In genomic region chr14:77067632-77068514, GRCh38 we compare ENCODE assay signal across 1 cellular context.
TF ChIP-seq lines count a peak whose summit lies in the region.

No MANE protein-coding gene starts in this region.

TF ChIP-seq in H1, 55 proteins besides CTCF, POLR2A, EP300 and RAD21:
- TF ChIP-seq CREB1 (IDR thresholded peaks at IDR 0.05) (no peak), CHD1 (IDR thresholded peaks at IDR 0.05; ENCODE audit: low read depth, low read length) (no peak), PHF8 (conservative IDR thresholded peaks at IDR 0.05; ENCODE audit: low read depth, low read length) (no peak), TCF12 (IDR thresholded peaks at IDR 0.05; ENCODE audit: low read depth, low read length) (no peak), CEBPB (IDR thresholded peaks at IDR 0.05; ENCODE audit: low read depth, low read length) (no peak), TAF7 (optimal IDR thresholded peaks at IDR 0.05; ENCODE audit: borderline replicate concordance, low read depth, low read length) (no peak), KDM5A (IDR thresholded peaks at IDR 0.05; ENCODE audit: low read length) (no peak), BACH1 (IDR thresholded peaks at IDR 0.05; ENCODE audit: low read length) (peak; percentile 15; the same call in 1 of the 2 replicates), NRF1 (IDR thresholded peaks at IDR 0.05; ENCODE audit: low read depth, low read length) (no peak), YY1 (IDR thresholded peaks at IDR 0.05; ENCODE audit: low read depth, low read length) (0 out of 2 replicates have a peak, but pooled peaks have one; percentile 36), ASH2L (IDR thresholded peaks at IDR 0.05; ENCODE audit: low read length) (no peak), FOSL1 (IDR thresholded peaks at IDR 0.05; ENCODE audit: insufficient read depth, low read depth, low read length) (no peak), ATF2 (IDR thresholded peaks at IDR 0.05; ENCODE audit: low read length) (no peak), SIN3A (conservative IDR thresholded peaks at IDR 0.05 in 1 of 2, IDR thresholded peaks at IDR 0.05 in 1 of 2; ENCODE audit: low read depth in 1 of 2, low read length in 2 of 2) (0 out of 4 replicates have a peak, but pooled peaks of 1 of the 2 experiments have one; percentile 56), USF2 (IDR thresholded peaks at IDR 0.05; ENCODE audit: low read length) (no peak), BCL11A (IDR thresholded peaks at IDR 0.05; ENCODE audit: low read depth in 2 of 2, low read length in 2 of 2) (no peak), CHD7 (IDR thresholded peaks at IDR 0.05; ENCODE audit: insufficient replicate concordance, low read length) (no peak), TEAD4 (IDR thresholded peaks at IDR 0.05; ENCODE audit: low read depth, low read length) (peak; percentile 83; the same call in 1 of the 2 replicates), SAP30 (IDR thresholded peaks at IDR 0.05; ENCODE audit: insufficient read depth, insufficient replicate concordance, low read length) (no peak), SP2 (IDR thresholded peaks at IDR 0.05; ENCODE audit: low read length) (no peak), RFX5 (IDR thresholded peaks at IDR 0.05; ENCODE audit: borderline replicate concordance, low read depth, low read length) (no peak)
- TF ChIP-seq, protein P1, sequence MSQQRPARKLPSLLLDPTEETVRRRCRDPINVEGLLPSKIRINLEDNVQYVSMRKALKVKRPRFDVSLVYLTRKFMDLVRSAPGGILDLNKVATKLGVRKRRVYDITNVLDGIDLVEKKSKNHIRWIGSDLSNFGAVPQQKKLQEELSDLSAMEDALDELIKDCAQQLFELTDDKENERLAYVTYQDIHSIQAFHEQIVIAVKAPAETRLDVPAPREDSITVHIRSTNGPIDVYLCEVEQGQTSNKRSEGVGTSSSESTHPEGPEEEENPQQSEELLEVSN (IDR thresholded peaks at IDR 0.05): no peak
- TF ChIP-seq, protein P2, sequence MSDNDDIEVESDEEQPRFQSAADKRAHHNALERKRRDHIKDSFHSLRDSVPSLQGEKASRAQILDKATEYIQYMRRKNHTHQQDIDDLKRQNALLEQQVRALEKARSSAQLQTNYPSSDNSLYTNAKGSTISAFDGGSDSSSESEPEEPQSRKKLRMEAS (IDR thresholded peaks at IDR 0.05): peak; percentile 50; the same call in 1 of the 2 replicates
